In the genomic region with DNA sequence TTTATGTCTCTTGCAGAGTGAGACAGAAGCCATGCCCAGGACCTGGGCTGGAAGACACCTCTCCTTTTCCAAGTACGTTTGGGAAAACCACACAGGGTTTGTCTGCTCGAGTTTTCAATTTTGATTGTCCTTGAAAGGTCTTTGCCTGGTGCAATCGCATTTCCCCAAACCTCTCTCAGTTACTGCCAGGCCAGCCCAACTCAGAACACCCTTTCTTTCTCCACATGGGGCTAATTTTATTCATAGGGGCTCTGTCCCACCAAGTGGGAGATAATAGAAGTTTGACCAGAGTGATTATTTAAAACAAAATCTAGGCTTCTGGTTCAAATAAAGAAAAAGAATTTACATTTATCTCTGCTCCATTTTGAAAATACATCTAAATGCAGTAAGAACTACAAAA, we compare ENCODE assay signal across 19 cellular contexts.
"Had no signal": no experiment of that assay in that cellular context is flagged by ENCODE, and none has a peak within 500 bp of the region (broad histone marks: within the 10 kb centered on the region; RNA-seq: fewer than 3 reads in every experiment).

No MANE protein-coding gene starts in this region.

- H3K27me3 ChIP-seq: cardiac muscle cell, sigmoid colon, stomach, vagina had no signal

- H3K4me3 Mint-ChIP-seq: activated naive CD8-positive, alpha-beta T cell; effector memory CD8-positive, alpha-beta T cell; natural killer cell; stimulated activated effector memory CD8-positive, alpha-beta T cell treated with anti-CD3 and anti-CD28 coated beads, Interleukin-12 subunit alpha, Interleukin-12 subunit beta, amount 100 ng/mL, for 72 hours had no signal

- H3K27ac ChIP-seq: cardiac muscle cell, sigmoid colon, stomach, vagina, VCaP had no signal

- H3K36me3 Mint-ChIP-seq: stimulated activated effector memory CD8-positive, alpha-beta T cell treated with anti-CD3 and anti-CD28 coated beads, Interleukin-12 subunit alpha, Interleukin-12 subunit beta, amount 100 ng/mL, for 72 hours had no signal

- H3K4me1 ChIP-seq: stomach, vagina had no signal

- H3K4me1 Mint-ChIP-seq: natural killer cell; stimulated activated effector memory CD8-positive, alpha-beta T cell treated with anti-CD3 and anti-CD28 coated beads, Interleukin-12 subunit alpha, Interleukin-12 subunit beta, amount 100 ng/mL, for 72 hours had no signal

- DNase-seq: activated CD4-positive, alpha-beta T cell treated with anti-CD3 and anti-CD28 coated beads, Interleukin-2, amount 50 U/mL, for 4 hours; activated gamma-delta T cell treated with Interleukin-2 at 50 U/mL for 16 hours; dermis blood vessel endothelial cell; effector memory CD8-positive, alpha-beta T cell; foreskin fibroblast; mesenchymal stem cell; natural killer cell; occipital lobe; posterior cingulate gyrus; sigmoid colon; stimulated activated CD4-positive, alpha-beta T cell treated with anti-CD3 and anti-CD28 coated beads, Interleukin-4, amount 100 ng/mL, for 24 hours; stomach; T-helper 2 cell; trophoblast cell had no signal

- H3K36me3 ChIP-seq: cardiac muscle cell, sigmoid colon, stomach, vagina had no signal

- H3K4me3 ChIP-seq: cardiac muscle cell, sigmoid colon, stomach, vagina had no signal

- H3K27ac Mint-ChIP-seq: activated naive CD8-positive, alpha-beta T cell; effector memory CD8-positive, alpha-beta T cell; natural killer cell; stimulated activated effector memory CD8-positive, alpha-beta T cell treated with anti-CD3 and anti-CD28 coated beads, Interleukin-12 subunit alpha, Interleukin-12 subunit beta, amount 100 ng/mL, for 72 hours had no signal

- ATAC-seq: effector memory CD8-positive, alpha-beta T cell; natural killer cell; stimulated activated effector memory CD8-positive, alpha-beta T cell treated with anti-CD3 and anti-CD28 coated beads, Interleukin-12 subunit alpha, Interleukin-12 subunit beta, amount 100 ng/mL, for 72 hours had no signal

- H3K27me3 Mint-ChIP-seq: activated naive CD8-positive, alpha-beta T cell; effector memory CD8-positive, alpha-beta T cell had no signal

- H3K9me3 ChIP-seq: sigmoid colon, stomach, vagina had no signal
